In the genomic region with DNA sequence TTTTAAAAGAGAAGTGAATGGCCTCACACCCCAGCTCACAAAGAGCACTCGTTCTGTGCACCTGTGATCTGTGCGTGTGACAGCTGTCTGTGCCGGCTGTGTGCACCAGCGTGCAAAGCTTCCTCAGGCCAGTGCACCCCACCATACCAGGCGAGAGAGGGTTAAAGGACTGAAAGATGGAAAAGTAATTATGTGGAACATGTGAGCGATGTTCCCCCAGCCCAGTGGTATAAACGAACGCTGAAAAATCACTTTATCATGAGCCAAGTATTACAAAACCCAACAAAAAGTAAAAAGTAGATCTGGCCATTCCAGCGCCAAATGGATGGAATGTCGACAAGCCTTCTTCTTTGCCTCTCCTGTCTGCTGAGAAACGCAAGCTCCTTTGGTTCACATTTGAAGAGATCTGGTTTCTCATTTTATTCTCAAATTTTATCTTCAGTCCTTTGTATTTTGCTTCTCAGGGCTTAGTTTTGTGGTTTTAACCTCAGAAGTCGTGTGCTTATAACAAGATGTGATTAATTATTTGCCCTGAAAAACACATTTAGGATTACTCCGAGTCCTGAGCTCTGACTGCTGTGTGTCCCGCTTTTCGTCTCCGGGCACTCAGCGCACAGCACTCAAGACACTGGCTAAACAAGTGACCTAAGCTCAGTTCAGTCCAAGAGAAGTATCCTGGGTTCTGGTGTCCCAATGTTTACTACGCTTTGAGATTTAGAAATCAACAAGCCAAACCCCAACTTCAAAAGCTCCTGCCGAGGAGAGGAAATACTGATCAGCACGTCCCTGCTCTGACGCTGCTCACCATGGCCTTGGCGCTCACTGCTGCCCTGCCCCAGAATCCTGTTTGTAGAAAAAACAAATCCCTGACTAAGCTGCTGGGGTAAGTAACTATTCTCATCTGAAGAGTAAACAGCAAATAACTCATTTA, we compare ENCODE assay signal across 1 cellular context.
TF ChIP-seq lines count a peak whose summit lies in the region.

No MANE protein-coding gene starts in this region.

TF ChIP-seq in HepG2, 621 proteins besides CTCF, POLR2A, EP300 and RAD21 (continued from another document):
- TF ChIP-seq, protein P1, sequence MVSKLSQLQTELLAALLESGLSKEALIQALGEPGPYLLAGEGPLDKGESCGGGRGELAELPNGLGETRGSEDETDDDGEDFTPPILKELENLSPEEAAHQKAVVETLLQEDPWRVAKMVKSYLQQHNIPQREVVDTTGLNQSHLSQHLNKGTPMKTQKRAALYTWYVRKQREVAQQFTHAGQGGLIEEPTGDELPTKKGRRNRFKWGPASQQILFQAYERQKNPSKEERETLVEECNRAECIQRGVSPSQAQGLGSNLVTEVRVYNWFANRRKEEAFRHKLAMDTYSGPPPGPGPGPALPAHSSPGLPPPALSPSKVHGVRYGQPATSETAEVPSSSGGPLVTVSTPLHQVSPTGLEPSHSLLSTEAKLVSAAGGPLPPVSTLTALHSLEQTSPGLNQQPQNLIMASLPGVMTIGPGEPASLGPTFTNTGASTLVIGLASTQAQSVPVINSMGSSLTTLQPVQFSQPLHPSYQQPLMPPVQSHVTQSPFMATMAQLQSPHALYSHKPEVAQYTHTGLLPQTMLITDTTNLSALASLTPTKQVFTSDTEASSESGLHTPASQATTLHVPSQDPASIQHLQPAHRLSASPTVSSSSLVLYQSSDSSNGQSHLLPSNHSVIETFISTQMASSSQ (IDR thresholded peaks at IDR 0.05; ENCODE audit: low read depth), result peak; percentile 81
- TF ChIP-seq, protein P1 (CRISPR knock-in tag; IDR thresholded peaks at IDR 0.05; ENCODE audit: borderline replicate concordance), result peak; percentile 84; the same call in 1 of the 2 replicates
- TF ChIP-seq KMT2B (CRISPR knock-in tag; IDR thresholded peaks at IDR 0.05) (no peak), ZNF878 (CRISPR knock-in tag; IDR thresholded peaks at IDR 0.05) (no peak), DPF2 (CRISPR knock-in tag; IDR thresholded peaks at IDR 0.05; ENCODE audit: borderline replicate concordance, low read depth) (peak; percentile 65; the same call in 1 of the 2 replicates), PPARG (CRISPR knock-in tag; conservative IDR thresholded peaks at IDR 0.05) (peak; percentile 45; the same call in 1 of the 2 replicates), ZNF709 (CRISPR knock-in tag; IDR thresholded peaks at IDR 0.05) (no peak), ZNF563 (CRISPR knock-in tag; IDR thresholded peaks at IDR 0.05) (no peak), NR1H2 (CRISPR knock-in tag; IDR thresholded peaks at IDR 0.05; ENCODE audit: borderline replicate concordance, low read depth) (no peak), NBN (conservative IDR thresholded peaks at IDR 0.05) (no peak), KLF16 (CRISPR knock-in tag; IDR thresholded peaks at IDR 0.05) (peak in 1 of 2 experiments; percentile 57; a peak in 1 of 4 replicates), GFI1 (CRISPR knock-in tag; IDR thresholded peaks at IDR 0.05; ENCODE audit: borderline replicate concordance) (peak; percentile 75; the same call in 1 of the 2 replicates), KMT2A (CRISPR knock-in tag; IDR thresholded peaks at IDR 0.05) (no peak), MIER2 (CRISPR knock-in tag; IDR thresholded peaks at IDR 0.05) (no peak), SNAI1 (CRISPR knock-in tag; IDR thresholded peaks at IDR 0.05; ENCODE audit: borderline replicate concordance) (no peak), SKI (IDR thresholded peaks at IDR 0.05; ENCODE audit: partially characterized antibody) (no peak), EED (CRISPR knock-in tag; IDR thresholded peaks at IDR 0.05) (no peak), NR3C1 (CRISPR knock-in tag; IDR thresholded peaks at IDR 0.05) (no peak), ZNF777 (CRISPR knock-in tag; IDR thresholded peaks at IDR 0.05) (peak; percentile 33; the same call in 1 of the 2 replicates), SRSF4 (IDR thresholded peaks at IDR 0.05; ENCODE audit: low read depth, low read length, poor library complexity, severe bottlenecking) (no peak), SMAD3 (CRISPR knock-in tag; IDR thresholded peaks at IDR 0.05) (no peak), HNRNPUL1 (IDR thresholded peaks at IDR 0.05; ENCODE audit: low read depth, low read length) (no peak), GATAD1 (CRISPR knock-in tag; IDR thresholded peaks at IDR 0.05) (0 out of 2 replicates have a peak, but pooled peaks have one; percentile 18), ELF1 (CRISPR knock-in tag; IDR thresholded peaks at IDR 0.05) (peak; percentile 33), ZNF543 (CRISPR knock-in tag; IDR thresholded peaks at IDR 0.05) (no peak), ZNF720 (CRISPR knock-in tag; IDR thresholded peaks at IDR 0.05) (no peak), NFE2L1 (CRISPR knock-in tag; IDR thresholded peaks at IDR 0.05; ENCODE audit: borderline replicate concordance) (no peak), CBFB (CRISPR knock-in tag; IDR thresholded peaks at IDR 0.05) (no peak), CHD2 (IDR thresholded peaks at IDR 0.05; ENCODE audit: low read depth, low read length) (no peak), ATF7-NPFF (CRISPR knock-in tag; IDR thresholded peaks at IDR 0.05; ENCODE audit: low read depth) (no peak)
- TF ChIP-seq, protein P2, sequence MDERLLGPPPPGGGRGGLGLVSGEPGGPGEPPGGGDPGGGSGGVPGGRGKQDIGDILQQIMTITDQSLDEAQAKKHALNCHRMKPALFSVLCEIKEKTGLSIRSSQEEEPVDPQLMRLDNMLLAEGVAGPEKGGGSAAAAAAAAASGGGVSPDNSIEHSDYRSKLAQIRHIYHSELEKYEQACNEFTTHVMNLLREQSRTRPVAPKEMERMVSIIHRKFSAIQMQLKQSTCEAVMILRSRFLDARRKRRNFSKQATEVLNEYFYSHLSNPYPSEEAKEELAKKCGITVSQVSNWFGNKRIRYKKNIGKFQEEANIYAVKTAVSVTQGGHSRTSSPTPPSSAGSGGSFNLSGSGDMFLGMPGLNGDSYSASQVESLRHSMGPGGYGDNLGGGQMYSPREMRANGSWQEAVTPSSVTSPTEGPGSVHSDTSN (CRISPR knock-in tag; IDR thresholded peaks at IDR 0.05), result no peak
- TF ChIP-seq, protein P3, sequence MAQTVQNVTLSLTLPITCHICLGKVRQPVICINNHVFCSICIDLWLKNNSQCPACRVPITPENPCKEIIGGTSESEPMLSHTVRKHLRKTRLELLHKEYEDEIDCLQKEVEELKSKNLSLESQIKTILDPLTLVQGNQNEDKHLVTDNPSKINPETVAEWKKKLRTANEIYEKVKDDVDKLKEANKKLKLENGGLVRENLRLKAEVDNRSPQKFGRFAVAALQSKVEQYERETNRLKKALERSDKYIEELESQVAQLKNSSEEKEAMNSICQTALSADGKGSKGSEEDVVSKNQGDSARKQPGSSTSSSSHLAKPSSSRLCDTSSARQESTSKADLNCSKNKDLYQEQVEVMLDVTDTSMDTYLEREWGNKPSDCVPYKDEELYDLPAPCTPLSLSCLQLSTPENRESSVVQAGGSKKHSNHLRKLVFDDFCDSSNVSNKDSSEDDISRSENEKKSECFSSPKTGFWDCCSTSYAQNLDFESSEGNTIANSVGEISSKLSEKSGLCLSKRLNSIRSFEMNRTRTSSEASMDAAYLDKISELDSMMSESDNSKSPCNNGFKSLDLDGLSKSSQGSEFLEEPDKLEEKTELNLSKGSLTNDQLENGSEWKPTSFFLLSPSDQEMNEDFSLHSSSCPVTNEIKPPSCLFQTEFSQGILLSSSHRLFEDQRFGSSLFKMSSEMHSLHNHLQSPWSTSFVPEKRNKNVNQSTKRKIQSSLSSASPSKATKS (CRISPR knock-in tag; IDR thresholded peaks at IDR 0.05), result no peak
- TF ChIP-seq, protein P4, sequence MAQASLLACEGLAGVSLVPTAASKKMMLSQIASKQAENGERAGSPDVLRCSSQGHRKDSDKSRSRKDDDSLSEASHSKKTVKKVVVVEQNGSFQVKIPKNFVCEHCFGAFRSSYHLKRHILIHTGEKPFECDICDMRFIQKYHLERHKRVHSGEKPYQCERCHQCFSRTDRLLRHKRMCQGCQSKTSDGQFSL (CRISPR knock-in tag; IDR thresholded peaks at IDR 0.05), result no peak
- TF ChIP-seq, protein P5, sequence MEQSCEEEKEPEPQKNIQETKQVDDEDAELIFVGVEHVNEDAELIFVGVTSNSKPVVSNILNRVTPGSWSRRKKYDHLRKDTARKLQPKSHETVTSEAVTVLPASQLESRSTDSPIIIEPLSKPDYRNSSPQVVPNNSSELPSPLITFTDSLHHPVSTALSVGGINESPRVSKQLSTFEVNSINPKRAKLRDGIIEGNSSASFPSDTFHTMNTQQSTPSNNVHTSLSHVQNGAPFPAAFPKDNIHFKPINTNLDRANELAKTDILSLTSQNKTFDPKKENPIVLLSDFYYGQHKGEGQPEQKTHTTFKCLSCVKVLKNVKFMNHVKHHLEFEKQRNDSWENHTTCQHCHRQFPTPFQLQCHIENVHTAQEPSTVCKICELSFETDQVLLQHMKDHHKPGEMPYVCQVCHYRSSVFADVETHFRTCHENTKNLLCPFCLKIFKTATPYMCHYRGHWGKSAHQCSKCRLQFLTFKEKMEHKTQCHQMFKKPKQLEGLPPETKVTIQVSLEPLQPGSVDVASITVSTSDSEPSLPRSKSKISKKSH (CRISPR knock-in tag; IDR thresholded peaks at IDR 0.05; ENCODE audit: borderline replicate concordance), result no peak
- TF ChIP-seq, protein P6, sequence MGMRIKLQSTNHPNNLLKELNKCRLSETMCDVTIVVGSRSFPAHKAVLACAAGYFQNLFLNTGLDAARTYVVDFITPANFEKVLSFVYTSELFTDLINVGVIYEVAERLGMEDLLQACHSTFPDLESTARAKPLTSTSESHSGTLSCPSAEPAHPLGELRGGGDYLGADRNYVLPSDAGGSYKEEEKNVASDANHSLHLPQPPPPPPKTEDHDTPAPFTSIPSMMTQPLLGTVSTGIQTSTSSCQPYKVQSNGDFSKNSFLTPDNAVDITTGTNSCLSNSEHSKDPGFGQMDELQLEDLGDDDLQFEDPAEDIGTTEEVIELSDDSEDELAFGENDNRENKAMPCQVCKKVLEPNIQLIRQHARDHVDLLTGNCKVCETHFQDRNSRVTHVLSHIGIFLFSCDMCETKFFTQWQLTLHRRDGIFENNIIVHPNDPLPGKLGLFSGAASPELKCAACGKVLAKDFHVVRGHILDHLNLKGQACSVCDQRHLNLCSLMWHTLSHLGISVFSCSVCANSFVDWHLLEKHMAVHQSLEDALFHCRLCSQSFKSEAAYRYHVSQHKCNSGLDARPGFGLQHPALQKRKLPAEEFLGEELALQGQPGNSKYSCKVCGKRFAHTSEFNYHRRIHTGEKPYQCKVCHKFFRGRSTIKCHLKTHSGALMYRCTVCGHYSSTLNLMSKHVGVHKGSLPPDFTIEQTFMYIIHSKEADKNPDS (CRISPR knock-in tag; IDR thresholded peaks at IDR 0.05), result no peak
- TF ChIP-seq, protein P7, sequence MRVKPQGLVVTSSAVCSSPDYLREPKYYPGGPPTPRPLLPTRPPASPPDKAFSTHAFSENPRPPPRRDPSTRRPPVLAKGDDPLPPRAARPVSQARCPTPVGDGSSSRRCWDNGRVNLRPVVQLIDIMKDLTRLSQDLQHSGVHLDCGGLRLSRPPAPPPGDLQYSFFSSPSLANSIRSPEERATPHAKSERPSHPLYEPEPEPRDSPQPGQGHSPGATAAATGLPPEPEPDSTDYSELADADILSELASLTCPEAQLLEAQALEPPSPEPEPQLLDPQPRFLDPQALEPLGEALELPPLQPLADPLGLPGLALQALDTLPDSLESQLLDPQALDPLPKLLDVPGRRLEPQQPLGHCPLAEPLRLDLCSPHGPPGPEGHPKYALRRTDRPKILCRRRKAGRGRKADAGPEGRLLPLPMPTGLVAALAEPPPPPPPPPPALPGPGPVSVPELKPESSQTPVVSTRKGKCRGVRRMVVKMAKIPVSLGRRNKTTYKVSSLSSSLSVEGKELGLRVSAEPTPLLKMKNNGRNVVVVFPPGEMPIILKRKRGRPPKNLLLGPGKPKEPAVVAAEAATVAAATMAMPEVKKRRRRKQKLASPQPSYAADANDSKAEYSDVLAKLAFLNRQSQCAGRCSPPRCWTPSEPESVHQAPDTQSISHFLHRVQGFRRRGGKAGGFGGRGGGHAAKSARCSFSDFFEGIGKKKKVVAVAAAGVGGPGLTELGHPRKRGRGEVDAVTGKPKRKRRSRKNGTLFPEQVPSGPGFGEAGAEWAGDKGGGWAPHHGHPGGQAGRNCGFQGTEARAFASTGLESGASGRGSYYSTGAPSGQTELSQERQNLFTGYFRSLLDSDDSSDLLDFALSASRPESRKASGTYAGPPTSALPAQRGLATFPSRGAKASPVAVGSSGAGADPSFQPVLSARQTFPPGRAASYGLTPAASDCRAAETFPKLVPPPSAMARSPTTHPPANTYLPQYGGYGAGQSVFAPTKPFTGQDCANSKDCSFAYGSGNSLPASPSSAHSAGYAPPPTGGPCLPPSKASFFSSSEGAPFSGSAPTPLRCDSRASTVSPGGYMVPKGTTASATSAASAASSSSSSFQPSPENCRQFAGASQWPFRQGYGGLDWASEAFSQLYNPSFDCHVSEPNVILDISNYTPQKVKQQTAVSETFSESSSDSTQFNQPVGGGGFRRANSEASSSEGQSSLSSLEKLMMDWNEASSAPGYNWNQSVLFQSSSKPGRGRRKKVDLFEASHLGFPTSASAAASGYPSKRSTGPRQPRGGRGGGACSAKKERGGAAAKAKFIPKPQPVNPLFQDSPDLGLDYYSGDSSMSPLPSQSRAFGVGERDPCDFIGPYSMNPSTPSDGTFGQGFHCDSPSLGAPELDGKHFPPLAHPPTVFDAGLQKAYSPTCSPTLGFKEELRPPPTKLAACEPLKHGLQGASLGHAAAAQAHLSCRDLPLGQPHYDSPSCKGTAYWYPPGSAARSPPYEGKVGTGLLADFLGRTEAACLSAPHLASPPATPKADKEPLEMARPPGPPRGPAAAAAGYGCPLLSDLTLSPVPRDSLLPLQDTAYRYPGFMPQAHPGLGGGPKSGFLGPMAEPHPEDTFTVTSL (CRISPR knock-in tag; IDR thresholded peaks at IDR 0.05; ENCODE audit: borderline replicate concordance), result peak; percentile 90
- TF ChIP-seq, protein P8, sequence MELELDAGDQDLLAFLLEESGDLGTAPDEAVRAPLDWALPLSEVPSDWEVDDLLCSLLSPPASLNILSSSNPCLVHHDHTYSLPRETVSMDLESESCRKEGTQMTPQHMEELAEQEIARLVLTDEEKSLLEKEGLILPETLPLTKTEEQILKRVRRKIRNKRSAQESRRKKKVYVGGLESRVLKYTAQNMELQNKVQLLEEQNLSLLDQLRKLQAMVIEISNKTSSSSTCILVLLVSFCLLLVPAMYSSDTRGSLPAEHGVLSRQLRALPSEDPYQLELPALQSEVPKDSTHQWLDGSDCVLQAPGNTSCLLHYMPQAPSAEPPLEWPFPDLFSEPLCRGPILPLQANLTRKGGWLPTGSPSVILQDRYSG (CRISPR knock-in tag; IDR thresholded peaks at IDR 0.05), result no peak
